In the genomic region with DNA sequence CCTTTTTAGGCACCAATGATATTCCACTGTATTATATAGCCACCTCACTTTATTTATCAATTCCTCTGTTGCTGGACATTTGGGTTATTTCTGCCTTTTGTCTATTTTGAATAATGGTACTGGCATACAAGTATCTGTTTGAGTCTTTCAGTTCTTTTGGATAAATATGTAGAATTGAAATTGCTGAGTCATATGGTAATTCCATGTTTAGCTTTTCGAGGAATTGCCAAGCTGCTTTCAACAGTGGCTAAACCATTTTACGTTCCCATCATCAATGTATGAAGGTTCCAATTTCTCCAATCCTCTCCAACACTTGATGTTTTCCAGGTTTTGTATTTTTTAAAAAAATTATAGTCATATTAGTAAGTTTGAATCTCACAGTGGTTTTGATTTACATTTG, we compare ENCODE assay signal across 1 cellular context.
TF ChIP-seq lines count a peak whose summit lies in the region.

No MANE protein-coding gene starts in this region.

TF ChIP-seq in GM23338, 12 proteins besides CTCF, POLR2A, EP300 and RAD21 (continued from another document):
- TF ChIP-seq, protein P1, sequence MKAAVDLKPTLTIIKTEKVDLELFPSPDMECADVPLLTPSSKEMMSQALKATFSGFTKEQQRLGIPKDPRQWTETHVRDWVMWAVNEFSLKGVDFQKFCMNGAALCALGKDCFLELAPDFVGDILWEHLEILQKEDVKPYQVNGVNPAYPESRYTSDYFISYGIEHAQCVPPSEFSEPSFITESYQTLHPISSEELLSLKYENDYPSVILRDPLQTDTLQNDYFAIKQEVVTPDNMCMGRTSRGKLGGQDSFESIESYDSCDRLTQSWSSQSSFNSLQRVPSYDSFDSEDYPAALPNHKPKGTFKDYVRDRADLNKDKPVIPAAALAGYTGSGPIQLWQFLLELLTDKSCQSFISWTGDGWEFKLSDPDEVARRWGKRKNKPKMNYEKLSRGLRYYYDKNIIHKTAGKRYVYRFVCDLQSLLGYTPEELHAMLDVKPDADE (IDR thresholded peaks at IDR 0.05) = no peak
- TF ChIP-seq POLR2AphosphoS5 (IDR thresholded peaks at IDR 0.05; ENCODE audit: low read depth) (no peak), NANOG (IDR thresholded peaks at IDR 0.05; ENCODE audit: borderline replicate concordance) (no peak), CREB1 (CRISPR knock-in tag; IDR thresholded peaks at IDR 0.05; ENCODE audit: low read depth) (no peak), ZNF114 (CRISPR knock-in tag; IDR thresholded peaks at IDR 0.05) (no peak), ZNF331 (CRISPR knock-in tag; IDR thresholded peaks at IDR 0.05; ENCODE audit: low read depth) (no peak), STAT1 (IDR thresholded peaks at IDR 0.05; ENCODE audit: unreplicated experiment) (no peak), JUNB (IDR thresholded peaks at IDR 0.05; ENCODE audit: unreplicated experiment) (no peak)
- TF ChIP-seq, protein P2, sequence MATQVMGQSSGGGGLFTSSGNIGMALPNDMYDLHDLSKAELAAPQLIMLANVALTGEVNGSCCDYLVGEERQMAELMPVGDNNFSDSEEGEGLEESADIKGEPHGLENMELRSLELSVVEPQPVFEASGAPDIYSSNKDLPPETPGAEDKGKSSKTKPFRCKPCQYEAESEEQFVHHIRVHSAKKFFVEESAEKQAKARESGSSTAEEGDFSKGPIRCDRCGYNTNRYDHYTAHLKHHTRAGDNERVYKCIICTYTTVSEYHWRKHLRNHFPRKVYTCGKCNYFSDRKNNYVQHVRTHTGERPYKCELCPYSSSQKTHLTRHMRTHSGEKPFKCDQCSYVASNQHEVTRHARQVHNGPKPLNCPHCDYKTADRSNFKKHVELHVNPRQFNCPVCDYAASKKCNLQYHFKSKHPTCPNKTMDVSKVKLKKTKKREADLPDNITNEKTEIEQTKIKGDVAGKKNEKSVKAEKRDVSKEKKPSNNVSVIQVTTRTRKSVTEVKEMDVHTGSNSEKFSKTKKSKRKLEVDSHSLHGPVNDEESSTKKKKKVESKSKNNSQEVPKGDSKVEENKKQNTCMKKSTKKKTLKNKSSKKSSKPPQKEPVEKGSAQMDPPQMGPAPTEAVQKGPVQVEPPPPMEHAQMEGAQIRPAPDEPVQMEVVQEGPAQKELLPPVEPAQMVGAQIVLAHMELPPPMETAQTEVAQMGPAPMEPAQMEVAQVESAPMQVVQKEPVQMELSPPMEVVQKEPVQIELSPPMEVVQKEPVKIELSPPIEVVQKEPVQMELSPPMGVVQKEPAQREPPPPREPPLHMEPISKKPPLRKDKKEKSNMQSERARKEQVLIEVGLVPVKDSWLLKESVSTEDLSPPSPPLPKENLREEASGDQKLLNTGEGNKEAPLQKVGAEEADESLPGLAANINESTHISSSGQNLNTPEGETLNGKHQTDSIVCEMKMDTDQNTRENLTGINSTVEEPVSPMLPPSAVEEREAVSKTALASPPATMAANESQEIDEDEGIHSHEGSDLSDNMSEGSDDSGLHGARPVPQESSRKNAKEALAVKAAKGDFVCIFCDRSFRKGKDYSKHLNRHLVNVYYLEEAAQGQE (IDR thresholded peaks at IDR 0.05; ENCODE audit: unreplicated experiment) = no peak
- TF ChIP-seq, protein P3, sequence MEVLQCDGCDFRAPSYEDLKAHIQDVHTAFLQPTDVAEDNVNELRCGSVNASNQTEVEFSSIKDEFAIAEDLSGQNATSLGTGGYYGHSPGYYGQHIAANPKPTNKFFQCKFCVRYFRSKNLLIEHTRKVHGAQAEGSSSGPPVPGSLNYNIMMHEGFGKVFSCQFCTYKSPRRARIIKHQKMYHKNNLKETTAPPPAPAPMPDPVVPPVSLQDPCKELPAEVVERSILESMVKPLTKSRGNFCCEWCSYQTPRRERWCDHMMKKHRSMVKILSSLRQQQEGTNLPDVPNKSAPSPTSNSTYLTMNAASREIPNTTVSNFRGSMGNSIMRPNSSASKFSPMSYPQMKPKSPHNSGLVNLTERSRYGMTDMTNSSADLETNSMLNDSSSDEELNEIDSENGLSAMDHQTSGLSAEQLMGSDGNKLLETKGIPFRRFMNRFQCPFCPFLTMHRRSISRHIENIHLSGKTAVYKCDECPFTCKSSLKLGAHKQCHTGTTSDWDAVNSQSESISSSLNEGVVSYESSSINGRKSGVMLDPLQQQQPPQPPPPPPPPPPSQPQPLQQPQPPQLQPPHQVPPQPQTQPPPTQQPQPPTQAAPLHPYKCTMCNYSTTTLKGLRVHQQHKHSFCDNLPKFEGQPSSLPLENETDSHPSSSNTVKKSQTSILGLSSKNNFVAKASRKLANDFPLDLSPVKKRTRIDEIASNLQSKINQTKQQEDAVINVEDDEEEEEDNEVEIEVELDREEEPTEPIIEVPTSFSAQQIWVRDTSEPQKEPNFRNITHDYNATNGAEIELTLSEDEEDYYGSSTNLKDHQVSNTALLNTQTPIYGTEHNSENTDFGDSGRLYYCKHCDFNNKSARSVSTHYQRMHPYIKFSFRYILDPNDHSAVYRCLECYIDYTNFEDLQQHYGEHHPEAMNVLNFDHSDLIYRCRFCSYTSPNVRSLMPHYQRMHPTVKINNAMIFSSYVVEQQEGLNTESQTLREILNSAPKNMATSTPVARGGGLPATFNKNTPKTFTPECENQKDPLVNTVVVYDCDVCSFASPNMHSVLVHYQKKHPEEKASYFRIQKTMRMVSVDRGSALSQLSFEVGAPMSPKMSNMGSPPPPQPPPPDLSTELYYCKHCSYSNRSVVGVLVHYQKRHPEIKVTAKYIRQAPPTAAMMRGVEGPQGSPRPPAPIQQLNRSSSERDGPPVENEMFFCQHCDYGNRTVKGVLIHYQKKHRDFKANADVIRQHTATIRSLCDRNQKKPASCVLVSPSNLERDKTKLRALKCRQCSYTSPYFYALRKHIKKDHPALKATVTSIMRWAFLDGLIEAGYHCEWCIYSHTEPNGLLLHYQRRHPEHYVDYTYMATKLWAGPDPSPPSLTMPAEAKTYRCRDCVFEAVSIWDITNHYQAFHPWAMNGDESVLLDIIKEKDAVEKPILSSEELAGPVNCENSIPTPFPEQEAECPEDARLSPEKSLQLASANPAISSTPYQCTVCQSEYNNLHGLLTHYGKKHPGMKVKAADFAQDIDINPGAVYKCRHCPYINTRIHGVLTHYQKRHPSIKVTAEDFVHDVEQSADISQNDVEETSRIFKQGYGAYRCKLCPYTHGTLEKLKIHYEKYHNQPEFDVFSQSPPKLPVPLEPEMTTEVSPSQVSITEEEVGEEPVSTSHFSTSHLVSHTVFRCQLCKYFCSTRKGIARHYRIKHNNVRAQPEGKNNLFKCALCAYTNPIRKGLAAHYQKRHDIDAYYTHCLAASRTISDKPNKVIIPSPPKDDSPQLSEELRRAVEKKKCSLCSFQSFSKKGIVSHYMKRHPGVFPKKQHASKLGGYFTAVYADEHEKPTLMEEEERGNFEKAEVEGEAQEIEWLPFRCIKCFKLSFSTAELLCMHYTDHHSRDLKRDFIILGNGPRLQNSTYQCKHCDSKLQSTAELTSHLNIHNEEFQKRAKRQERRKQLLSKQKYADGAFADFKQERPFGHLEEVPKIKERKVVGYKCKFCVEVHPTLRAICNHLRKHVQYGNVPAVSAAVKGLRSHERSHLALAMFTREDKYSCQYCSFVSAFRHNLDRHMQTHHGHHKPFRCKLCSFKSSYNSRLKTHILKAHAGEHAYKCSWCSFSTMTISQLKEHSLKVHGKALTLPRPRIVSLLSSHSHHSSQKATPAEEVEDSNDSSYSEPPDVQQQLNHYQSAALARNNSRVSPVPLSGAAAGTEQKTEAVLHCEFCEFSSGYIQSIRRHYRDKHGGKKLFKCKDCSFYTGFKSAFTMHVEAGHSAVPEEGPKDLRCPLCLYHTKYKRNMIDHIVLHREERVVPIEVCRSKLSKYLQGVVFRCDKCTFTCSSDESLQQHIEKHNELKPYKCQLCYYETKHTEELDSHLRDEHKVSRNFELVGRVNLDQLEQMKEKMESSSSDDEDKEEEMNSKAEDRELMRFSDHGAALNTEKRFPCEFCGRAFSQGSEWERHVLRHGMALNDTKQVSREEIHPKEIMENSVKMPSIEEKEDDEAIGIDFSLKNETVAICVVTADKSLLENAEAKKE (CRISPR knock-in tag; IDR thresholded peaks at IDR 0.05) = no peak
